Comparison of ENCODE assay signal across 7 cellular contexts in genomic region chr17:1718362-1719165, GRCh38. TPM values are rescaled to one million over a fixed set of nuclear protein-coding genes. Genes with fewer than 3 reads are reported as not detected.
DNase-seq lines count a peak whose midpoint lies in the region; ATAC-seq and TF ChIP-seq lines count a peak whose summit lies in the region.
"Had no signal": no experiment of that assay in that cellular context is flagged by ENCODE, and none has a peak within 500 bp of the region (broad histone marks: within the 10 kb centered on the region; RNA-seq: fewer than 3 reads in every experiment).

No MANE protein-coding gene starts in this region.

- no peak overlapping the region for H3K9ac ChIP-seq in neural progenitor cell

- H4K20me1 ChIP-seq in neural progenitor cell (ENCODE audit: low read depth) = peaks cover 13% of the 10 kb centered on the region

- ATAC-seq in activated naive CD8-positive, alpha-beta T cell treated with anti-CD3 and anti-CD28 coated beads, Interleukin-2, amount 50 U/mL, for 24 hours = no peak
- no peak for ATAC-seq in foreskin keratinocyte

- no peaks in the 10 kb centered on the region for H3K9me3 Mint-ChIP-seq in activated naive CD8-positive, alpha-beta T cell treated with anti-CD3 and anti-CD28 coated beads, Interleukin-2, amount 50 U/mL, for 24 hours
- no peaks in the 10 kb centered on the region for H3K9me3 Mint-ChIP-seq in neural progenitor cell

- peak overlapping the region; percentile 90 for H3K4me3 Mint-ChIP-seq in activated naive CD8-positive, alpha-beta T cell treated with anti-CD3 and anti-CD28 coated beads, Interleukin-2, amount 50 U/mL, for 24 hours
- peak overlapping the region; percentile 95 for H3K4me3 Mint-ChIP-seq in neural progenitor cell

- H3K36me3 ChIP-seq in neural progenitor cell = no peaks in the 10 kb centered on the region

- peak overlapping the region; percentile 86 for H3K4me2 ChIP-seq in neural progenitor cell

- peaks cover 8% of the 10 kb centered on the region for H3K27me3 Mint-ChIP-seq in activated naive CD8-positive, alpha-beta T cell treated with anti-CD3 and anti-CD28 coated beads, Interleukin-2, amount 50 U/mL, for 24 hours
- peaks cover 3% of the 10 kb centered on the region for H3K27me3 Mint-ChIP-seq in neural progenitor cell (ENCODE audit: insufficient read depth, low read depth)

- H3K27me3 ChIP-seq in neural progenitor cell = no peaks in the 10 kb centered on the region
- H3K27me3 ChIP-seq in foreskin keratinocyte = no peaks in the 10 kb centered on the region

- H3K4me1 Mint-ChIP-seq in activated naive CD8-positive, alpha-beta T cell treated with anti-CD3 and anti-CD28 coated beads, Interleukin-2, amount 50 U/mL, for 24 hours = peaks cover 34% of the 10 kb centered on the region
- H3K4me1 Mint-ChIP-seq in neural progenitor cell = peaks cover 32% of the 10 kb centered on the region

- no peaks in the 10 kb centered on the region for H3K79me2 ChIP-seq in neural progenitor cell (ENCODE audit: low read depth)

- DNase-seq in GM12864 (ENCODE audit: low read depth) = no peak
- DNase-seq in activated naive CD8-positive, alpha-beta T cell treated with anti-CD3 and anti-CD28 coated beads, Interleukin-2, amount 50 U/mL, for 24 hours = no peak
- no peak for DNase-seq in neural progenitor cell (ENCODE audit: low spot score)
- no peak for DNase-seq in foreskin keratinocyte
- no peak for DNase-seq in occipital lobe (lab: John Stamatoyannopoulos, UW)
- no peak for DNase-seq in inferior parietal cortex (ENCODE audit: extremely low spot score)

- peaks cover 51% of the 10 kb centered on the region for H3F3A ChIP-seq in neural progenitor cell (ENCODE audit: low read depth)

- no peak for TF ChIP-seq CTCF in GM12864 (IDR thresholded peaks at IDR 0.05; ENCODE audit: low read depth, low read length, missing control alignments)
- TF ChIP-seq CTCF in neural progenitor cell (IDR thresholded peaks at IDR 0.05) = no peak
- TF ChIP-seq CTCF in foreskin keratinocyte (conservative IDR thresholded peaks at IDR 0.05) = no peak

- peak overlapping the region; percentile 88 for H3K4me3 ChIP-seq in GM12864 (ENCODE audit: low read depth, low read length)
- H3K4me3 ChIP-seq in neural progenitor cell = peak overlapping the region; percentile 72

- H2AFZ ChIP-seq in neural progenitor cell (replicated peaks) = no peak overlapping the region

- no peaks in the 10 kb centered on the region for H3K9me3 ChIP-seq in neural progenitor cell (ENCODE audit: low read depth)

- H3K36me3 Mint-ChIP-seq in activated naive CD8-positive, alpha-beta T cell treated with anti-CD3 and anti-CD28 coated beads, Interleukin-2, amount 50 U/mL, for 24 hours (ENCODE audit: low read depth) = no peaks in the 10 kb centered on the region
- H3K36me3 Mint-ChIP-seq in neural progenitor cell = no peaks in the 10 kb centered on the region

- peak overlapping the region; percentile 97 for H3K27ac Mint-ChIP-seq in activated naive CD8-positive, alpha-beta T cell treated with anti-CD3 and anti-CD28 coated beads, Interleukin-2, amount 50 U/mL, for 24 hours
- H3K27ac Mint-ChIP-seq in neural progenitor cell = no peak overlapping the region

- no peak overlapping the region for H3K27ac ChIP-seq in neural progenitor cell
- H3K27ac ChIP-seq in foreskin keratinocyte = no peak overlapping the region

- peaks cover 25% of the 10 kb centered on the region for H3K4me1 ChIP-seq in neural progenitor cell
- H3K4me1 ChIP-seq in foreskin keratinocyte = peaks cover 8% of the 10 kb centered on the region

RNA-seq across cellular contexts. Expression of gene WDR81, which starts 5.9 kb away (rescaled TPM):
- 1.9 and 10.4 TPM in 2 replicates for total RNA-seq in neural progenitor cell (ENCODE audit: low replicate concordance)
- total RNA-seq in foreskin keratinocyte = 17.6 and 18.9 TPM in 2 replicates
- polyA plus RNA-seq in foreskin keratinocyte = 10.3 and 11.5 TPM in 2 replicates
- total RNA-seq in occipital lobe = 10.8 TPM

RNA-seq across cellular contexts. Expression of gene TLCD2, which starts 8.4 kb away (rescaled TPM):
- total RNA-seq in neural progenitor cell (ENCODE audit: low replicate concordance) = 0.15 and 0.28 TPM in 2 replicates
- total RNA-seq in foreskin keratinocyte = 0.60 and 0.65 TPM in 2 replicates
- polyA plus RNA-seq in foreskin keratinocyte = 0.27 and 0.30 TPM in 2 replicates
- 0.47 TPM for total RNA-seq in occipital lobe

RNA-seq across cellular contexts. Expression of gene SERPINF2, which starts 24.1 kb away (rescaled TPM):
- total RNA-seq in neural progenitor cell (ENCODE audit: low replicate concordance) (0.59 TPM in 1 of 2 replicates, not detected in the other), foreskin keratinocyte (1.2 and 1.3 TPM in 2 replicates), occipital lobe (0.16 TPM)
- 1.3 and 1.8 TPM in 2 replicates for polyA plus RNA-seq in foreskin keratinocyte
- total RNA-seq: NCI-H460 had no signal

RNA-seq across cellular contexts. Expression of gene PRPF8, which starts 33.9 kb away (rescaled TPM):
- total RNA-seq in neural progenitor cell (ENCODE audit: low replicate concordance) = 119 and 173 TPM in 2 replicates
- 188 and 214 TPM in 2 replicates for total RNA-seq in foreskin keratinocyte
- polyA plus RNA-seq in foreskin keratinocyte = 213 and 239 TPM in 2 replicates
- 71.1 TPM for total RNA-seq in occipital lobe

RNA-seq across cellular contexts. Expression of gene SERPINF1, which starts 43.3 kb away (rescaled TPM):
- 57.9 and 93.5 TPM in 2 replicates for total RNA-seq in neural progenitor cell (ENCODE audit: low replicate concordance)
- 6.8 and 7.4 TPM in 2 replicates for total RNA-seq in foreskin keratinocyte
- polyA plus RNA-seq in foreskin keratinocyte = 7.7 and 8.5 TPM in 2 replicates
- 5.8 TPM for total RNA-seq in occipital lobe
- total RNA-seq: NCI-H460 had no signal
